9 cellular contexts compared by ENCODE assay signal in genomic region chr14:55448146-55448614, GRCh38. TPM values are rescaled to one million over a fixed set of nuclear protein-coding genes. Genes with fewer than 3 reads are reported as not detected.
DNase-seq lines count a peak whose midpoint lies in the region; ATAC-seq and TF ChIP-seq lines count a peak whose summit lies in the region.
"Had no signal": no experiment of that assay in that cellular context is flagged by ENCODE, and none has a peak within 500 bp of the region (broad histone marks: within the 10 kb centered on the region; RNA-seq: fewer than 3 reads in every experiment).

No MANE protein-coding gene starts in this region.

- H3K4me3 Mint-ChIP-seq in activated T-helper 2 cell treated with anti-CD3 and anti-CD28 coated beads, Interferon-gamma antibody, Interleukin-2, Interleukin-4, amounts not matched to agents 10 μg/mL and 5 μg/mL and 100 μg/mL, durations not matched to agents 14 hours and 24 hours and 36 hours (ENCODE audit: low read depth): no peak overlapping the region

- H3K9ac ChIP-seq in colonic mucosa (ENCODE audit: low read depth in 2 of 2, low read length in 2 of 2): no peak overlapping the region

- no peaks in the 10 kb centered on the region for H3K9me3 Mint-ChIP-seq in activated T-helper 2 cell treated with anti-CD3 and anti-CD28 coated beads, Interferon-gamma antibody, Interleukin-2, Interleukin-4, amounts not matched to agents 10 μg/mL and 5 μg/mL and 100 μg/mL, durations not matched to agents 14 hours and 24 hours and 36 hours

- H3K36me3 Mint-ChIP-seq in activated T-helper 2 cell treated with anti-CD3 and anti-CD28 coated beads, Interferon-gamma antibody, Interleukin-2, Interleukin-4, amounts not matched to agents 10 μg/mL and 5 μg/mL and 100 μg/mL, durations not matched to agents 14 hours and 24 hours and 36 hours (ENCODE audit: low read depth): no peaks in the 10 kb centered on the region

- peaks cover 23% of the 10 kb centered on the region for H3K4me1 Mint-ChIP-seq in activated T-helper 2 cell treated with anti-CD3 and anti-CD28 coated beads, Interferon-gamma antibody, Interleukin-2, Interleukin-4, amounts not matched to agents 10 μg/mL and 5 μg/mL and 100 μg/mL, durations not matched to agents 14 hours and 24 hours and 36 hours (ENCODE audit: low read depth)

- DNase-seq in ELR (ENCODE audit: low read depth) (peak; percentile 99), NCI-H1105 (lab: John Stamatoyannopoulos, UW) (peak; percentile 49), colonic mucosa (peak; percentile 51), renal cortical epithelial cell (ENCODE audit: low read depth) (peak; percentile 96), COLO668 (lab: John Stamatoyannopoulos, UW; ENCODE audit: unreplicated experiment) (no peak), NK-92 (lab: John Stamatoyannopoulos, UW; ENCODE audit: unreplicated experiment) (no peak)
- DNase-seq in activated T-helper 2 cell treated with anti-CD3 and anti-CD28 coated beads, Interferon-gamma antibody, Interleukin-2, Interleukin-4, amounts not matched to agents 10 μg/mL and 5 μg/mL and 100 μg/mL, durations not matched to agents 14 hours and 24 hours and 36 hours (ENCODE audit: low spot score): no peak
- DNase-seq: NCI-H1694 treated with DMSO at 0.1 percent for 48 hours had no signal

- TF ChIP-seq CTCF in colonic mucosa (IDR thresholded peaks at IDR 0.05): no peak

- H3K4me3 ChIP-seq in colonic mucosa: no peak overlapping the region

- intact Hi-C loops in colonic mucosa (cut with DNase I): loop anchor here (10.0 kb wide), 2 partner anchors 247 to 1027 kb away; no protein-coding TSS in a partner anchor
- intact Hi-C loops in activated T-helper 2 cell treated with anti-CD3 and anti-CD28 coated beads, Interferon-gamma antibody, Interleukin-2, Interleukin-4, amounts not matched to agents 10 μg/mL and 5 μg/mL and 100 μg/mL, durations not matched to agents 14 hours and 24 hours and 36 hours (cut with micrococcal nuclease): loop anchor here (5.0 to 10.0 kb wide), 3 partner anchors 227 to 1024 kb away; no protein-coding TSS in a partner anchor

- H3K36me3 ChIP-seq in colonic mucosa: no peaks in the 10 kb centered on the region

- H3K27ac Mint-ChIP-seq in activated T-helper 2 cell treated with anti-CD3 and anti-CD28 coated beads, Interferon-gamma antibody, Interleukin-2, Interleukin-4, amounts not matched to agents 10 μg/mL and 5 μg/mL and 100 μg/mL, durations not matched to agents 14 hours and 24 hours and 36 hours: no peak overlapping the region

- H3K27me3 ChIP-seq in colonic mucosa: no peaks in the 10 kb centered on the region

- H3K27me3 Mint-ChIP-seq in activated T-helper 2 cell treated with anti-CD3 and anti-CD28 coated beads, Interferon-gamma antibody, Interleukin-2, Interleukin-4, amounts not matched to agents 10 μg/mL and 5 μg/mL and 100 μg/mL, durations not matched to agents 14 hours and 24 hours and 36 hours (ENCODE audit: low read depth): no peaks in the 10 kb centered on the region

- H3K27ac ChIP-seq in colonic mucosa: peak overlapping the region; percentile 37

- no peak for ATAC-seq in HG03025 (IDR thresholded peaks at IDR 0.05; ENCODE audit: low FRiP score, unreplicated experiment)

- peaks cover 5% of the 10 kb centered on the region for H3K4me1 ChIP-seq in colonic mucosa

- no peaks in the 10 kb centered on the region for H3K9me3 ChIP-seq in colonic mucosa

RNA-seq across cellular contexts. Expression of gene TBPL2, which starts 7.8 kb away (rescaled TPM):
- total RNA-seq in colonic mucosa: under 1 TPM in 1 of 2 donors, not detected in 1; 0.12 TPM
- total RNA-seq in renal cortical epithelial cell: not detected in 2 replicates
- total RNA-seq in activated T-helper 2 cell treated with anti-CD3 and anti-CD28 coated beads, Interferon-gamma antibody, Interleukin-2, Interleukin-4, amounts not matched to agents 10 μg/mL and 5 μg/mL and 100 μg/mL, durations not matched to agents 14 hours and 24 hours and 36 hours: not detected in 2 replicates

RNA-seq across cellular contexts. Expression of gene ATG14, which starts 36.5 kb away (rescaled TPM):
- total RNA-seq in colonic mucosa: 1 to 10 TPM; 5.4 to 7.2 TPM
- total RNA-seq in renal cortical epithelial cell: 10.9 and 19.4 TPM in 2 replicates
- 4.3 and 4.6 TPM in 2 replicates for total RNA-seq in activated T-helper 2 cell treated with anti-CD3 and anti-CD28 coated beads, Interferon-gamma antibody, Interleukin-2, Interleukin-4, amounts not matched to agents 10 μg/mL and 5 μg/mL and 100 μg/mL, durations not matched to agents 14 hours and 24 hours and 36 hours

Comparison
In these comparisons a context has a peak if more than half of its experiments do, and no peak if none do; other contexts are left out.
1. DNase-seq: peak in ELR (single experiment), NCI-H1105 (single experiment), colonic mucosa (single experiment) and renal cortical epithelial cell (single experiment); none in COLO668 (single experiment), NK-92 (single experiment) and activated T-helper 2 cell treated with anti-CD3 and anti-CD28 coated beads, Interferon-gamma antibody, Interleukin-2, Interleukin-4, amounts not matched to agents 10 μg/mL and 5 μg/mL and 100 μg/mL, durations not matched to agents 14 hours and 24 hours and 36 hours (single experiment).